ENCODE assay signal across 2 cellular contexts in the genomic region with DNA sequence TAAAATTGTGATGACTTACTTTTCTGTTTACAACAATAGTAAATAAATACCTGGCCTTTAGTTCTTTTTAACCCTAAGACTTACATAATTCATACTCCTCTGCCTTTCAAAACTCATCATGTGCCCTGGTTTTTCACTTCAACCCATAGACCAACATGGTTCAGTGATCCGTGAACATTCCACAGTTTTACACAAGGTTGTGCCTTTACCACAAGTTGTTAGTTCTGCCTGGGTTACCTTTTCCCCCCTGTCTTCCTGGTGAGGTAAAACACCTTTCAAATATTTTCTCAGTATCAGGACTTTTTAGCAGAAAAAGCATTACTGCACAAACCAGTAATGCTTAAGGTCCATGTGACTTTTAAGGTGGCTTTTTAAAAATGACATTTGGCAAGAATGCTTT.
TF ChIP-seq lines count a peak whose summit lies in the region.

No MANE protein-coding gene starts in this region.

TF ChIP-seq in GM23338, 12 proteins besides CTCF, POLR2A, EP300 and RAD21:
- TF ChIP-seq STAT1 (IDR thresholded peaks at IDR 0.05; ENCODE audit: unreplicated experiment), result no peak
- TF ChIP-seq EZH2 (IDR thresholded peaks at IDR 0.05; ENCODE audit: low read depth, unreplicated experiment), result no peak
- TF ChIP-seq POLR2AphosphoS5 (IDR thresholded peaks at IDR 0.05; ENCODE audit: low read depth), result no peak
- no peak for TF ChIP-seq EZH2phosphoT487 (IDR thresholded peaks at IDR 0.05; ENCODE audit: unreplicated experiment)
- TF ChIP-seq, protein P1, sequence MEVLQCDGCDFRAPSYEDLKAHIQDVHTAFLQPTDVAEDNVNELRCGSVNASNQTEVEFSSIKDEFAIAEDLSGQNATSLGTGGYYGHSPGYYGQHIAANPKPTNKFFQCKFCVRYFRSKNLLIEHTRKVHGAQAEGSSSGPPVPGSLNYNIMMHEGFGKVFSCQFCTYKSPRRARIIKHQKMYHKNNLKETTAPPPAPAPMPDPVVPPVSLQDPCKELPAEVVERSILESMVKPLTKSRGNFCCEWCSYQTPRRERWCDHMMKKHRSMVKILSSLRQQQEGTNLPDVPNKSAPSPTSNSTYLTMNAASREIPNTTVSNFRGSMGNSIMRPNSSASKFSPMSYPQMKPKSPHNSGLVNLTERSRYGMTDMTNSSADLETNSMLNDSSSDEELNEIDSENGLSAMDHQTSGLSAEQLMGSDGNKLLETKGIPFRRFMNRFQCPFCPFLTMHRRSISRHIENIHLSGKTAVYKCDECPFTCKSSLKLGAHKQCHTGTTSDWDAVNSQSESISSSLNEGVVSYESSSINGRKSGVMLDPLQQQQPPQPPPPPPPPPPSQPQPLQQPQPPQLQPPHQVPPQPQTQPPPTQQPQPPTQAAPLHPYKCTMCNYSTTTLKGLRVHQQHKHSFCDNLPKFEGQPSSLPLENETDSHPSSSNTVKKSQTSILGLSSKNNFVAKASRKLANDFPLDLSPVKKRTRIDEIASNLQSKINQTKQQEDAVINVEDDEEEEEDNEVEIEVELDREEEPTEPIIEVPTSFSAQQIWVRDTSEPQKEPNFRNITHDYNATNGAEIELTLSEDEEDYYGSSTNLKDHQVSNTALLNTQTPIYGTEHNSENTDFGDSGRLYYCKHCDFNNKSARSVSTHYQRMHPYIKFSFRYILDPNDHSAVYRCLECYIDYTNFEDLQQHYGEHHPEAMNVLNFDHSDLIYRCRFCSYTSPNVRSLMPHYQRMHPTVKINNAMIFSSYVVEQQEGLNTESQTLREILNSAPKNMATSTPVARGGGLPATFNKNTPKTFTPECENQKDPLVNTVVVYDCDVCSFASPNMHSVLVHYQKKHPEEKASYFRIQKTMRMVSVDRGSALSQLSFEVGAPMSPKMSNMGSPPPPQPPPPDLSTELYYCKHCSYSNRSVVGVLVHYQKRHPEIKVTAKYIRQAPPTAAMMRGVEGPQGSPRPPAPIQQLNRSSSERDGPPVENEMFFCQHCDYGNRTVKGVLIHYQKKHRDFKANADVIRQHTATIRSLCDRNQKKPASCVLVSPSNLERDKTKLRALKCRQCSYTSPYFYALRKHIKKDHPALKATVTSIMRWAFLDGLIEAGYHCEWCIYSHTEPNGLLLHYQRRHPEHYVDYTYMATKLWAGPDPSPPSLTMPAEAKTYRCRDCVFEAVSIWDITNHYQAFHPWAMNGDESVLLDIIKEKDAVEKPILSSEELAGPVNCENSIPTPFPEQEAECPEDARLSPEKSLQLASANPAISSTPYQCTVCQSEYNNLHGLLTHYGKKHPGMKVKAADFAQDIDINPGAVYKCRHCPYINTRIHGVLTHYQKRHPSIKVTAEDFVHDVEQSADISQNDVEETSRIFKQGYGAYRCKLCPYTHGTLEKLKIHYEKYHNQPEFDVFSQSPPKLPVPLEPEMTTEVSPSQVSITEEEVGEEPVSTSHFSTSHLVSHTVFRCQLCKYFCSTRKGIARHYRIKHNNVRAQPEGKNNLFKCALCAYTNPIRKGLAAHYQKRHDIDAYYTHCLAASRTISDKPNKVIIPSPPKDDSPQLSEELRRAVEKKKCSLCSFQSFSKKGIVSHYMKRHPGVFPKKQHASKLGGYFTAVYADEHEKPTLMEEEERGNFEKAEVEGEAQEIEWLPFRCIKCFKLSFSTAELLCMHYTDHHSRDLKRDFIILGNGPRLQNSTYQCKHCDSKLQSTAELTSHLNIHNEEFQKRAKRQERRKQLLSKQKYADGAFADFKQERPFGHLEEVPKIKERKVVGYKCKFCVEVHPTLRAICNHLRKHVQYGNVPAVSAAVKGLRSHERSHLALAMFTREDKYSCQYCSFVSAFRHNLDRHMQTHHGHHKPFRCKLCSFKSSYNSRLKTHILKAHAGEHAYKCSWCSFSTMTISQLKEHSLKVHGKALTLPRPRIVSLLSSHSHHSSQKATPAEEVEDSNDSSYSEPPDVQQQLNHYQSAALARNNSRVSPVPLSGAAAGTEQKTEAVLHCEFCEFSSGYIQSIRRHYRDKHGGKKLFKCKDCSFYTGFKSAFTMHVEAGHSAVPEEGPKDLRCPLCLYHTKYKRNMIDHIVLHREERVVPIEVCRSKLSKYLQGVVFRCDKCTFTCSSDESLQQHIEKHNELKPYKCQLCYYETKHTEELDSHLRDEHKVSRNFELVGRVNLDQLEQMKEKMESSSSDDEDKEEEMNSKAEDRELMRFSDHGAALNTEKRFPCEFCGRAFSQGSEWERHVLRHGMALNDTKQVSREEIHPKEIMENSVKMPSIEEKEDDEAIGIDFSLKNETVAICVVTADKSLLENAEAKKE (CRISPR knock-in tag; IDR thresholded peaks at IDR 0.05), result no peak

TF ChIP-seq in H1, 55 proteins besides CTCF, POLR2A, EP300 and RAD21:
- TF ChIP-seq SIN3A (conservative IDR thresholded peaks at IDR 0.05 in 1 of 2, IDR thresholded peaks at IDR 0.05 in 1 of 2; ENCODE audit: low read depth in 1 of 2, low read length in 2 of 2) (no peak), CTBP2 (IDR thresholded peaks at IDR 0.05; ENCODE audit: borderline replicate concordance, insufficient read depth, insufficient read length, low read length) (no peak), POU5F1 (IDR thresholded peaks at IDR 0.05; ENCODE audit: low read depth, low read length) (no peak), JUN (IDR thresholded peaks at IDR 0.05; ENCODE audit: low read depth, low read length) (no peak), BCL11A (IDR thresholded peaks at IDR 0.05; ENCODE audit: low read depth in 2 of 2, low read length in 2 of 2) (no peak), SP1 (IDR thresholded peaks at IDR 0.05; ENCODE audit: low read depth, low read length) (no peak), BACH1 (IDR thresholded peaks at IDR 0.05; ENCODE audit: low read length) (no peak), ASH2L (IDR thresholded peaks at IDR 0.05; ENCODE audit: low read length) (no peak), GABPA (IDR thresholded peaks at IDR 0.05; ENCODE audit: borderline replicate concordance, insufficient read depth, low read length) (no peak), SIX5 (IDR thresholded peaks at IDR 0.05; ENCODE audit: low read depth, low read length) (no peak), CHD1 (IDR thresholded peaks at IDR 0.05; ENCODE audit: low read depth, low read length) (no peak), MAX (IDR thresholded peaks at IDR 0.05) (no peak), PHF8 (conservative IDR thresholded peaks at IDR 0.05; ENCODE audit: low read depth, low read length) (no peak), CREB1 (IDR thresholded peaks at IDR 0.05) (no peak), RNF2 (IDR thresholded peaks at IDR 0.05; ENCODE audit: borderline replicate concordance, low read depth, low read length, missing control alignments, poor library complexity, severe bottlenecking) (no peak), TBP (IDR thresholded peaks at IDR 0.05; ENCODE audit: low read depth, low read length) (no peak), SP4 (IDR thresholded peaks at IDR 0.05; ENCODE audit: low read length) (no peak), GTF2F1 (IDR thresholded peaks at IDR 0.05; ENCODE audit: borderline replicate concordance, low read depth, low read length) (no peak)
- TF ChIP-seq, protein P2, sequence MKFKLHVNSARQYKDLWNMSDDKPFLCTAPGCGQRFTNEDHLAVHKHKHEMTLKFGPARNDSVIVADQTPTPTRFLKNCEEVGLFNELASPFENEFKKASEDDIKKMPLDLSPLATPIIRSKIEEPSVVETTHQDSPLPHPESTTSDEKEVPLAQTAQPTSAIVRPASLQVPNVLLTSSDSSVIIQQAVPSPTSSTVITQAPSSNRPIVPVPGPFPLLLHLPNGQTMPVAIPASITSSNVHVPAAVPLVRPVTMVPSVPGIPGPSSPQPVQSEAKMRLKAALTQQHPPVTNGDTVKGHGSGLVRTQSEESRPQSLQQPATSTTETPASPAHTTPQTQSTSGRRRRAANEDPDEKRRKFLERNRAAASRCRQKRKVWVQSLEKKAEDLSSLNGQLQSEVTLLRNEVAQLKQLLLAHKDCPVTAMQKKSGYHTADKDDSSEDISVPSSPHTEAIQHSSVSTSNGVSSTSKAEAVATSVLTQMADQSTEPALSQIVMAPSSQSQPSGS (IDR thresholded peaks at IDR 0.05; ENCODE audit: low read length), result no peak
